ENCODE assay signal across 1 cellular context in genomic region chr6:43228951-43229802, GRCh38.
TF ChIP-seq lines count a peak whose summit lies in the region.

Gene DNPH1, minus strand, starts transcription at chr6:43229481. Its CDS starts 25 bp downstream, at chr6:43229456.

TF ChIP-seq in GM12878, 131 proteins besides CTCF, POLR2A, EP300 and RAD21 (continued from another document):
- TF ChIP-seq PBX3 (IDR thresholded peaks at IDR 0.05; ENCODE audit: insufficient replicate concordance, low read depth, low read length): no peak
